14 cellular contexts compared by ENCODE assay signal in genomic region chr1:47478090-47478489, GRCh38. TPM values are rescaled to one million over a fixed set of nuclear protein-coding genes. Genes with fewer than 3 reads are reported as not detected.
DNase-seq lines count a peak whose midpoint lies in the region; ATAC-seq and TF ChIP-seq lines count a peak whose summit lies in the region.
"Had no signal": no experiment of that assay in that cellular context is flagged by ENCODE, and none has a peak within 500 bp of the region (broad histone marks: within the 10 kb centered on the region; RNA-seq: fewer than 3 reads in every experiment).

No MANE protein-coding gene starts in this region.

- no peak overlapping the region for H3K4me3 Mint-ChIP-seq in T-cell
- H3K4me3 Mint-ChIP-seq: neural crest cell had no signal

- no peaks in the 10 kb centered on the region for H3K36me3 ChIP-seq in heart left ventricle
- H3K36me3 ChIP-seq in breast epithelium, result no peaks in the 10 kb centered on the region
- no peaks in the 10 kb centered on the region for H3K36me3 ChIP-seq in aorta (ENCODE audit: control insufficient read depth in 1 of 2, insufficient read depth in 2 of 2, low read length in 1 of 2)

- WGBS in heart left ventricle, 4 donors, result 30 to 40% (median 36%) methylated on average over 9 of the region's 9 CpGs
- 5% methylated on average over 9 of the region's 9 CpGs for WGBS in aorta, 2 donors

- POLR2A ChIA-PET in T-cell (lab: Charles Lee), result no interaction called here

- intact Hi-C loops in Right ventricle myocardium superior (cut with DNase I), result no loop called here
- intact Hi-C loops in heart left ventricle (cut with DNase I), result no loop called here
- intact Hi-C loops in breast epithelium (cut with DNase I; ENCODE audit: low total_unique reads), result no loop called here
- intact Hi-C loops in aorta (cut with DNase I), result no loop called here

- no peak overlapping the region for H3K4me3 ChIP-seq in heart left ventricle
- no peak overlapping the region for H3K4me3 ChIP-seq in breast epithelium
- no peak overlapping the region for H3K4me3 ChIP-seq in aorta (ENCODE audit: low read length in 2 of 2)
- H3K4me3 ChIP-seq: coronary artery had no signal

- H3K27me3 ChIP-seq in heart left ventricle, result peaks cover 0 to 10% (median 3%) of the 10 kb centered on the region in 9 donors
- H3K27me3 ChIP-seq in breast epithelium, result no peaks in the 10 kb centered on the region
- no peaks in the 10 kb centered on the region for H3K27me3 ChIP-seq in aorta (ENCODE audit: control insufficient read depth in 1 of 2, insufficient read depth in 2 of 2, low read length in 1 of 2)

- H3K36me3 Mint-ChIP-seq in T-cell, result no peaks in the 10 kb centered on the region
- H3K36me3 Mint-ChIP-seq: activated naive CD4-positive, alpha-beta T cell treated with anti-CD3 and anti-CD28 coated beads, Interleukin-2, amount 50 U/mL, for 72 hours had no signal

- TF ChIP-seq CTCF in heart left ventricle (IDR thresholded peaks at IDR 0.05), result no peak
- no peak for TF ChIP-seq CTCF in breast epithelium (IDR thresholded peaks at IDR 0.05)

- no peaks in the 10 kb centered on the region for H3K9me3 Mint-ChIP-seq in T-cell
- H3K9me3 Mint-ChIP-seq: activated naive CD4-positive, alpha-beta T cell treated with anti-CD3 and anti-CD28 coated beads, Interleukin-2, amount 50 U/mL, for 72 hours; neural crest cell had no signal

- H3K27me3 Mint-ChIP-seq in T-cell, result peaks cover 18 to 27% of the 10 kb centered on the region in 2 donors

- DNase-seq in Right ventricle myocardium superior (no peak), heart left ventricle (no peak), breast epithelium (ENCODE audit: low spot score in 2 of 2) (peak; percentile 48 to 75), mucosa of gallbladder (ENCODE audit: low spot score) (peak; percentile 72), aorta (no peak), NCI-H1092 treated with DMSO at 0.1 percent for 48 hours (lab: John Stamatoyannopoulos, UW) (no peak), T-cell (no peak)
- DNase-seq: T1000 had no signal

- no peak overlapping the region for H3K27ac Mint-ChIP-seq in T-cell
- H3K27ac Mint-ChIP-seq: activated naive CD4-positive, alpha-beta T cell treated with anti-CD3 and anti-CD28 coated beads, Interleukin-2, amount 50 U/mL, for 72 hours had no signal

- CTCF ChIA-PET in T-cell (lab: Charles Lee), result no interaction called here

- H3K4me1 Mint-ChIP-seq in T-cell, result no peaks in the 10 kb centered on the region
- H3K4me1 Mint-ChIP-seq: neural crest cell had no signal

- TF ChIP-seq POLR2A in heart left ventricle (IDR thresholded peaks at IDR 0.05) (no peak), breast epithelium (IDR thresholded peaks at IDR 0.05) (no peak)

- no peak overlapping the region for H3K27ac ChIP-seq in heart left ventricle
- no peak overlapping the region for H3K27ac ChIP-seq in breast epithelium
- H3K27ac ChIP-seq in aorta (ENCODE audit: low read depth in 1 of 2, low read length in 2 of 2), result no peak overlapping the region
- H3K27ac ChIP-seq: KMS-11 had no signal

- no peaks in the 10 kb centered on the region for H3K4me1 ChIP-seq in heart left ventricle
- H3K4me1 ChIP-seq in breast epithelium, result no peaks in the 10 kb centered on the region
- H3K4me1 ChIP-seq in aorta (ENCODE audit: control insufficient read depth in 1 of 2, insufficient read depth in 2 of 2, low read length in 2 of 2), result no peaks in the 10 kb centered on the region

- H3K9me3 ChIP-seq in heart left ventricle, result peaks cover 0 to 5% (median 0%) of the 10 kb centered on the region in 12 donors
- H3K9me3 ChIP-seq in breast epithelium, result no peaks in the 10 kb centered on the region
- no peaks in the 10 kb centered on the region for H3K9me3 ChIP-seq in aorta (ENCODE audit: control insufficient read depth, low read length)

- ATAC-seq in Right ventricle myocardium superior (ENCODE audit: poor library complexity) (peak; percentile 48), heart left ventricle (no peak), aorta (ENCODE audit: low FRiP score) (peak; percentile 39), GM19452 (IDR thresholded peaks at IDR 0.05; ENCODE audit: unreplicated experiment) (no peak), T-cell (replicated peaks in 1 of 4) (no peak)
- ATAC-seq: activated naive CD4-positive, alpha-beta T cell treated with anti-CD3 and anti-CD28 coated beads, Interleukin-2, amount 50 U/mL, for 72 hours had no signal

RNA-seq across cellular contexts. Expression of gene FOXD2, which starts 40.2 kb away (rescaled TPM):
- not detected for total RNA-seq in Right ventricle myocardium superior
- under 1 TPM in 5 of 9 donors, not detected in 4; 0.05 to 0.14 (median 0.12) TPM for total RNA-seq in heart left ventricle
- under 1 TPM; 0.01 to 0.04 TPM for polyA plus RNA-seq in heart left ventricle
- under 1 TPM in 2 of 3 donors, not detected in 1; 0.32 to 0.33 TPM for total RNA-seq in breast epithelium
- total RNA-seq in mucosa of gallbladder, result 0.26 TPM
- total RNA-seq in aorta, result 1 to 10 TPM; 1.6 to 2.7 TPM
- 1 to 10 TPM in 1 of 2 donors, under 1 TPM in 1; 0.38 to 4.2 TPM for polyA plus RNA-seq in aorta
- under 1 TPM; 0.42 to 0.76 (median 0.56) TPM for total RNA-seq in T-cell
- polyA plus RNA-seq: AG04450 had no signal

Comparison
In these comparisons a context has a peak if more than half of its experiments do, and no peak if none do; other contexts are left out.
1. ATAC-seq: peak in Right ventricle myocardium superior (single experiment) and aorta (single experiment); none in heart left ventricle (0 of 4), GM19452 (single experiment) and T-cell (0 of 4).
2. DNase-seq: peak in breast epithelium (2 of 2) and mucosa of gallbladder (single experiment); none in Right ventricle myocardium superior (single experiment), heart left ventricle (0 of 5), aorta (0 of 2), NCI-H1092 treated with DMSO at 0.1 percent for 48 hours (single experiment) and T-cell (0 of 34).